Comparison of ENCODE assay signal across 20 cellular contexts in the genomic region with DNA sequence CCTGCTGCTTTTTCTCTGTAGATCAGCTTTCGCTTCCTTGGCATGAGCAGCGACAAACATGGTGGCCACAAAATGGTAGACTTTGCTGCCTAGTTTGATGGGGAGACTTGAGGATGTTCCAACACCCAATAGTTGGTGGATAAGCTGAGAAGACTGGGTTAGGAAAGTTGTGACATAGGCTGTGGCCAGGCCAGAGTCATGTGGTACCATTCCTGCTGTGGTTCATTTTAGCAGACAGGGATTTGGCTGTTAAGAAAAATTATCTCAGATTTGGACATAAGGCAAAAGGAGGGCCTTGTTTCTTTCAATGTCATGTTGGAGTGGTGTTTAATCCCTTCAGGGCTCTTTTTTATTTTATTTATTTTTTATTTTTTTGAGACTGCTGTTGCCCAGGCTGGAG. TPM values are rescaled to one million over a fixed set of nuclear protein-coding genes. Genes with fewer than 3 reads are reported as not detected.
DNase-seq lines count a peak whose midpoint lies in the region; ATAC-seq and TF ChIP-seq lines count a peak whose summit lies in the region.
"Had no signal": no experiment of that assay in that cellular context is flagged by ENCODE, and none has a peak within 500 bp of the region (broad histone marks: within the 10 kb centered on the region; RNA-seq: fewer than 3 reads in every experiment).

No MANE protein-coding gene starts in this region.

- peaks cover 23% of the 10 kb centered on the region for H3K9me3 Mint-ChIP-seq in mesothelial cell of epicardium

- H3K27ac ChIP-seq in gastroesophageal sphincter: no peak overlapping the region
- H3K27ac ChIP-seq: HL-60 had no signal

- H3K4me3 ChIP-seq in gastroesophageal sphincter: no peak overlapping the region
- H3K4me3 ChIP-seq: PC-9 had no signal

- H3K27me3 ChIP-seq in gastroesophageal sphincter: no peaks in the 10 kb centered on the region

- peak overlapping the region; percentile 24 for H3K27ac Mint-ChIP-seq in mesothelial cell of epicardium
- H3K27ac Mint-ChIP-seq: B cell; CD4-positive, alpha-beta memory T cell had no signal

- peak; percentile 43 for ATAC-seq in gastroesophageal sphincter
- ATAC-seq: HCT116 had no signal

- H3K4me1 Mint-ChIP-seq in mesothelial cell of epicardium: peaks cover 19% of the 10 kb centered on the region
- H3K4me1 Mint-ChIP-seq: B cell; CD4-positive, alpha-beta memory T cell had no signal

- H3K4me3 Mint-ChIP-seq in mesothelial cell of epicardium: no peak overlapping the region
- H3K4me3 Mint-ChIP-seq: B cell; CD4-positive, alpha-beta memory T cell had no signal

- TF ChIP-seq POLR2A in gastroesophageal sphincter (IDR thresholded peaks at IDR 0.05): no peak

- peaks cover 11% of the 10 kb centered on the region for H3K36me3 Mint-ChIP-seq in mesothelial cell of epicardium
- H3K36me3 Mint-ChIP-seq: CD4-positive, alpha-beta memory T cell had no signal

- TF ChIP-seq CTCF in gastroesophageal sphincter (IDR thresholded peaks at IDR 0.05) (no peak), mesothelial cell of epicardium (IDR thresholded peaks at IDR 0.05; ENCODE audit: unreplicated experiment) (no peak)

- no peak for TF ChIP-seq EP300 in gastroesophageal sphincter (IDR thresholded peaks at IDR 0.05)

- no peaks in the 10 kb centered on the region for H3K4me1 ChIP-seq in gastroesophageal sphincter

- WGBS in gastroesophageal sphincter (ENCODE audit: low coverage in 1 of 2), 2 donors: 100% methylated on average over 2 of the region's 2 CpGs; no CpG with 5 or more reads in 1 of the 2 donors

- no peaks in the 10 kb centered on the region for H3K27me3 Mint-ChIP-seq in mesothelial cell of epicardium (ENCODE audit: low read depth)

- H3K36me3 ChIP-seq in gastroesophageal sphincter: no peaks in the 10 kb centered on the region

- DNase-seq in H4 (ENCODE audit: low spot score): peak; percentile 24
- peak; percentile 86 for DNase-seq in amniotic epithelial cell (ENCODE audit: low read depth)
- no peak for DNase-seq in mesothelial cell of epicardium (ENCODE audit: low spot score in 2 of 2, unreplicated experiment in 2 of 2)
- DNase-seq in KG1 (lab: John Stamatoyannopoulos, UW): no peak
- DNase-seq in NCI-H2171 (lab: John Stamatoyannopoulos, UW): no peak
- DNase-seq in stimulated activated naive CD4-positive, alpha-beta T cell treated with Interleukin-2 at 50 U/mL for 16 hours (lab: John Stamatoyannopoulos, UW): no peak
- DNase-seq: CD4-positive, alpha-beta memory T cell; DND-41; GDM1; KBM-7; NCI-H1092 treated with DMSO at 0.1 percent for 48 hours; NCI-H1694 treated with DMSO at 0.1 percent for 48 hours; NCI-H446; NCI-H774; PC-9 had no signal

- H3K9me3 ChIP-seq in gastroesophageal sphincter: no peaks in the 10 kb centered on the region

RNA-seq across cellular contexts. Expression of a gene that starts 26.6 kb away (rescaled TPM):
- 0.35 TPM in 1 of 2 replicates, not detected in the other for total RNA-seq in H4 (2014; rRNA removed; shearing (Covaris generic))
- 1 to 10 TPM; 2.6 to 8.5 (median 3.7) TPM for total RNA-seq in gastroesophageal sphincter
- not detected in 3 replicates for total RNA-seq in mesothelial cell of epicardium
- total RNA-seq: B cell; CD4-positive, alpha-beta memory T cell; MCF 10A; PC-9 had no signal

RNA-seq across cellular contexts. Expression of a gene that starts 47.2 kb away (rescaled TPM):
- not detected in 2 replicates for total RNA-seq in H4 (2014; rRNA removed; shearing (Covaris generic))
- total RNA-seq in gastroesophageal sphincter (1 to 10 TPM in 1 of 4 donors, under 1 TPM in 1, not detected in 2; 0.27 to 1.7 TPM), mesothelial cell of epicardium (0.09 to 0.14 TPM in 2 of 3 replicates, not detected in the other)
- total RNA-seq: B cell; CD4-positive, alpha-beta memory T cell; MCF 10A; PC-9 had no signal

Comparison
In these comparisons a context has a peak if more than half of its experiments do, and no peak if none do; other contexts are left out.
1. DNase-seq: peak in H4 (single experiment) and amniotic epithelial cell (single experiment); none in mesothelial cell of epicardium (0 of 2), KG1 (single experiment), NCI-H2171 (single experiment) and stimulated activated naive CD4-positive, alpha-beta T cell treated with Interleukin-2 at 50 U/mL for 16 hours (single experiment).